In genomic region chr3:43857361-43858051, GRCh38 we compare ENCODE assay signal across 13 cellular contexts.
"Had no signal": no experiment of that assay in that cellular context is flagged by ENCODE, and none has a peak within 500 bp of the region (broad histone marks: within the 10 kb centered on the region; RNA-seq: fewer than 3 reads in every experiment).

No MANE protein-coding gene starts in this region.

- ATAC-seq: activated CD4-positive, alpha-beta T cell treated with anti-CD3 and anti-CD28 coated beads for 36 hours; natural killer cell treated with Interleukin-12 subunit alpha and Interleukin-12 subunit beta and Interleukin-15 and Interleukin-18, amount 100 ng/mL, for 72 hours; right lobe of liver; stimulated activated naive CD8-positive, alpha-beta T cell treated with anti-CD3 and anti-CD28 coated beads, Interleukin-15, amount 100 ng/mL, for 72 hours had no signal

- H3K4me1 ChIP-seq: right lobe of liver had no signal

- H3K4me3 ChIP-seq: ovary, right lobe of liver, spleen had no signal

- H3K27me3 ChIP-seq: ovary, right lobe of liver had no signal

- H3K27ac ChIP-seq: ovary, right lobe of liver, spleen, WERI-Rb-1 had no signal

- H3K36me3 ChIP-seq: ovary, right lobe of liver, spleen, WERI-Rb-1 had no signal

- H3K9me3 ChIP-seq: ovary, right lobe of liver, spleen had no signal

- DNase-seq: activated CD4-positive, alpha-beta memory T cell treated with anti-CD3 and anti-CD28 coated beads, Interleukin-2, amount 10 ng/mL, durations not matched to agents 7 days and 5 days; activated CD4-positive, alpha-beta T cell treated with anti-CD3 and anti-CD28 coated beads for 36 hours; activated naive CD4-positive, alpha-beta T cell treated with anti-CD3 and anti-CD28 coated beads, Interleukin-2, amount 50 U/mL, for 16 hours; activated T-cell treated with anti-CD3 and anti-CD28 coated beads, Interleukin-2, amount 50 U/mL, for 24 hours; cerebellar nuclear complex; dermis blood vessel endothelial cell; ovary; right lobe of liver; spleen; stimulated activated naive CD8-positive, alpha-beta T cell treated with anti-CD3 and anti-CD28 coated beads, Interleukin-15, amount 100 ng/mL, for 72 hours; T-helper 1 cell had no signal
